5 cellular contexts compared by ENCODE assay signal in genomic region chr3:42810706-42811105, GRCh38. TPM values are rescaled to one million over a fixed set of nuclear protein-coding genes. Genes with fewer than 3 reads are reported as not detected.
"Had no signal": no experiment of that assay in that cellular context is flagged by ENCODE, and none has a peak within 500 bp of the region (broad histone marks: within the 10 kb centered on the region; RNA-seq: fewer than 3 reads in every experiment).

No MANE protein-coding gene starts in this region.

RNA-seq across cellular contexts. Expression of gene ACKR2, which starts 1.5 kb away (rescaled TPM):
- total RNA-seq: frontal cortex, osteoblast, pulmonary artery endothelial cell had no signal
- polyA plus RNA-seq: naive thymus-derived CD4-positive, alpha-beta T cell; neural cell had no signal

RNA-seq across cellular contexts. Expression of gene CCDC13, which starts 37.7 kb away (rescaled TPM):
- polyA plus RNA-seq: naive thymus-derived CD4-positive, alpha-beta T cell had no signal
